In genomic region chr19:17686027-17686511, GRCh38 we compare ENCODE assay signal across 1 cellular context.
TF ChIP-seq lines count a peak whose summit lies in the region.

No MANE protein-coding gene starts in this region.

TF ChIP-seq in IMR-90, 13 proteins besides CTCF, POLR2A, EP300 and RAD21:
- TF ChIP-seq SMC3 (IDR thresholded peaks at IDR 0.05; ENCODE audit: low read depth, low read length) (no peak), CEBPB (IDR thresholded peaks at IDR 0.05; ENCODE audit: low read depth, low read length) (no peak), RFX5 (IDR thresholded peaks at IDR 0.05; ENCODE audit: low read depth, low read length) (no peak), FOS (IDR thresholded peaks at IDR 0.05; ENCODE audit: low read depth, low read length) (no peak), RCOR1 (IDR thresholded peaks at IDR 0.05; ENCODE audit: insufficient replicate concordance, low read length) (no peak), CHD1 (IDR thresholded peaks at IDR 0.05; ENCODE audit: low read depth, low read length) (no peak), BHLHE40 (IDR thresholded peaks at IDR 0.05; ENCODE audit: low read depth, low read length) (no peak), MXI1 (IDR thresholded peaks at IDR 0.05; ENCODE audit: borderline replicate concordance, low read depth, low read length) (no peak), MAZ (IDR thresholded peaks at IDR 0.05; ENCODE audit: borderline replicate concordance, low read depth, low read length) (no peak), MAFK (IDR thresholded peaks at IDR 0.05; ENCODE audit: low read depth, low read length) (no peak), ELK1 (IDR thresholded peaks at IDR 0.05; ENCODE audit: borderline replicate concordance, low read depth, low read length) (no peak), USF2 (IDR thresholded peaks at IDR 0.05; ENCODE audit: low read depth, low read length) (no peak), NFE2L2 (IDR thresholded peaks at IDR 0.05; ENCODE audit: low read depth, low read length) (no peak)
